Comparison of ENCODE assay signal across 31 cellular contexts in genomic region chr11:124751391-124751740, GRCh38. TPM values are rescaled to one million over a fixed set of nuclear protein-coding genes. Genes with fewer than 3 reads are reported as not detected.
DNase-seq lines count a peak whose midpoint lies in the region; ATAC-seq, FAIRE-seq and TF ChIP-seq lines count a peak whose summit lies in the region.
"Had no signal": no experiment of that assay in that cellular context is flagged by ENCODE, and none has a peak within 500 bp of the region (broad histone marks: within the 10 kb centered on the region; RNA-seq: fewer than 3 reads in every experiment).

No MANE protein-coding gene starts in this region.

- H3K27me3 ChIP-seq in H1 (replicated peaks in 1 of 4; ENCODE audit: control insufficient read depth in 3 of 4, extremely low read depth in 1 of 4, insufficient read depth in 3 of 4, low read length in 3 of 4) (peaks cover 88 to 99% (median 94%) of the 10 kb centered on the region in 4 experiments), left lung (peaks cover 5 to 40% of the 10 kb centered on the region in 2 donors), stomach (peaks cover 0 to 78% (median 11%) of the 10 kb centered on the region in 3 donors), WERI-Rb-1 (ENCODE audit: insufficient read depth, low read depth, severe bottlenecking) (no peaks in the 10 kb centered on the region)
- H3K27me3 ChIP-seq: body of pancreas, SJCRH30 had no signal

- no peak overlapping the region for H3K9ac ChIP-seq in H1 (replicated peaks in 1 of 4; ENCODE audit: extremely low read depth in 1 of 4, low read depth in 3 of 4, low read length in 3 of 4)

- ATAC-seq in left lung: no peak
- ATAC-seq: body of pancreas, GM12878, HCT116 had no signal

- H3K18ac ChIP-seq in H1 (ENCODE audit: extremely low read depth, low read length): peak overlapping the region; percentile 55; the same call in 1 of the 2 replicates

- POLR2A ChIA-PET in H1 (lab: Charles Lee; ENCODE audit: partially characterized antibody): interaction anchor here (0.7 to 2.5 kb wide), 3 partner anchors 10 to 79 kb away, joined by 3 to 11 read pairs (median 4); partner anchors contain the start of gene ESAM
- POLR2A ChIA-PET in activated CD4-positive, alpha-beta memory T cell treated with anti-CD3 and anti-CD28 coated beads, Interleukin-2, amount 10 ng/mL, durations not matched to agents 7 days and 5 days (lab: Charles Lee): interaction anchor here (1.6 kb wide), 1 partner anchor 11 kb away, joined by 4 read pairs; the partner anchor contains the start of gene ESAM

- no peak overlapping the region for H2AFZ ChIP-seq in H1 (ENCODE audit: low read length)

- no peak overlapping the region for H3K4ac ChIP-seq in H1 (replicated peaks; ENCODE audit: insufficient read length, low read depth, low read length)

- no peak overlapping the region for H3K56ac ChIP-seq in H1 (replicated peaks; ENCODE audit: insufficient read length, low read depth, low read length)

- H3K4me1 ChIP-seq in H1 (replicated peaks in 1 of 4; ENCODE audit: control insufficient read depth in 3 of 4, insufficient read depth in 4 of 4, low read length in 3 of 4) (peaks cover 0 to 29% (median 11%) of the 10 kb centered on the region in 4 experiments; a peak in 6 of 7 replicates), left lung (peaks cover 31 to 89% of the 10 kb centered on the region in 2 donors), stomach (peaks cover 11 to 66% (median 65%) of the 10 kb centered on the region in 4 donors)
- H3K4me1 ChIP-seq: SJCRH30 had no signal

- no peak overlapping the region for H2AK5ac ChIP-seq in H1 (ENCODE audit: low read depth, low read length)

- 12% methylated on average over 10 of the region's 11 CpGs; no CpG with 5 or more reads in 1 of the 2 experiments for WGBS in H1 (ENCODE audit: extremely low coverage in 1 of 2, insufficient coverage in 1 of 2, insufficient read length in 1 of 2, insufficient replicate concordance in 2 of 2, low coverage in 1 of 2, low lambda C conversion rate in 2 of 2, missing lambda C conversion rate in 1 of 2), 2 experiments
- 19 to 55% (median 34%) methylated on average over 8 to 11 of the region's 11 CpGs for WGBS in stomach, 5 donors

- H3K79me1 ChIP-seq in H1 (ENCODE audit: low read depth, low read length): no peaks in the 10 kb centered on the region

- peak overlapping the region in 1 of 4 experiments; percentile 62; a peak in 2 of 8 replicates for H3K4me3 ChIP-seq in H1 (ENCODE audit: extremely low read depth in 1 of 4, insufficient read depth in 2 of 4, low read depth in 3 of 4, low read length in 4 of 4)
- peak overlapping the region in 1 of 2 donors; percentile 27 for H3K4me3 ChIP-seq in left lung
- H3K4me3 ChIP-seq in stomach: peak overlapping the region; percentile 39 to 56 (median 48)
- no peak overlapping the region for H3K4me3 ChIP-seq in WERI-Rb-1 (ENCODE audit: low read depth, low read length)
- H3K4me3 ChIP-seq: body of pancreas, GM12878, lung, SJCRH30 had no signal

- no peaks in the 10 kb centered on the region for H3K36me3 ChIP-seq in H1 (ENCODE audit: control insufficient read depth in 2 of 4, insufficient read depth in 4 of 4, low read length in 3 of 4)
- peaks cover 0 to 11% of the 10 kb centered on the region in 2 donors for H3K36me3 ChIP-seq in left lung
- no peaks in the 10 kb centered on the region for H3K36me3 ChIP-seq in stomach
- H3K36me3 ChIP-seq in WERI-Rb-1: no peaks in the 10 kb centered on the region
- H3K36me3 ChIP-seq: SJCRH30 had no signal

- H3K36me3 Mint-ChIP-seq in activated CD4-positive, alpha-beta memory T cell treated with anti-CD3 and anti-CD28 coated beads, Interleukin-2, amount 10 ng/mL, durations not matched to agents 7 days and 5 days (ENCODE audit: low read depth): no peaks in the 10 kb centered on the region

- peaks cover 32% of the 10 kb centered on the region for H3K4me1 Mint-ChIP-seq in activated CD4-positive, alpha-beta memory T cell treated with anti-CD3 and anti-CD28 coated beads, Interleukin-2, amount 10 ng/mL, durations not matched to agents 7 days and 5 days

- no peaks in the 10 kb centered on the region for H3K79me2 ChIP-seq in H1 (ENCODE audit: control insufficient read depth in 1 of 2, insufficient read depth in 2 of 2, low read length in 2 of 2)

- H4K91ac ChIP-seq in H1 (replicated peaks; ENCODE audit: insufficient read length, low read length): no peak overlapping the region

- TF ChIP-seq EP300 in H1 (IDR thresholded peaks at IDR 0.05; ENCODE audit: borderline replicate concordance in 1 of 2, low read depth in 2 of 2, low read length in 2 of 2) (no peak), stomach (IDR thresholded peaks at IDR 0.05) (no peak)

- TF ChIP-seq CTCF in H1 (IDR thresholded peaks at IDR 0.05; ENCODE audit: control extremely low read depth in 1 of 3, insufficient read depth in 1 of 3, low read depth in 1 of 3, low read length in 3 of 3) (no peak), left lung (IDR thresholded peaks at IDR 0.05) (no peak), stomach (IDR thresholded peaks at IDR 0.05) (no peak), WERI-Rb-1 (IDR thresholded peaks at IDR 0.05; ENCODE audit: low read depth, low read length) (no peak)

- peaks cover 10% of the 10 kb centered on the region for H3K27me3 Mint-ChIP-seq in activated CD4-positive, alpha-beta memory T cell treated with anti-CD3 and anti-CD28 coated beads, Interleukin-2, amount 10 ng/mL, durations not matched to agents 7 days and 5 days
- H3K27me3 Mint-ChIP-seq: naive B cell had no signal

- intact Hi-C loops in left lung (cut with DNase I) (loop anchor here in 1 of 2 donors (10.0 kb wide), 1 partner anchor 77 kb away; the partner anchor contains the start of genes SIAE and SPA17), stomach (cut with DNase I; ENCODE audit: low total_unique reads) (no loop called here)

- no peak overlapping the region for H4K5ac ChIP-seq in H1 (ENCODE audit: insufficient read length, low read depth, low read length)

- peak; percentile 56 for DNase-seq in HT-29 (ENCODE audit: low spot score)
- peak in 1 of 2 experiments; percentile 56 for DNase-seq in H1 (ENCODE audit: low read depth in 1 of 2, low spot score in 2 of 2)
- DNase-seq in left lung: peak in 1 of 2 donors; percentile 75
- no peak for DNase-seq in stomach
- no peak for DNase-seq in WERI-Rb-1
- no peak for DNase-seq in superior temporal gyrus (ENCODE audit: extremely low spot score)
- no peak for DNase-seq in HTR-8/SVneo (ENCODE audit: insufficient read length, low spot score)
- DNase-seq in activated CD4-positive, alpha-beta memory T cell treated with anti-CD3 and anti-CD28 coated beads, Interleukin-2, amount 10 ng/mL, durations not matched to agents 7 days and 5 days: no peak
- DNase-seq: activated gamma-delta T cell treated with Interleukin-2 at 50 U/mL for 16 hours; body of pancreas; foreskin fibroblast; heart right ventricle; islet precursor cell; KG1; naive B cell; NCI-H146; NCI-H2171; NCI-H524 treated with DMSO at 0.1 percent for 48 hours; occipital lobe; SJCRH30; stimulated activated CD4-positive, alpha-beta T cell treated with anti-CD3 and anti-CD28 coated beads, Interleukin-12 subunit alpha, Interleukin-12 subunit beta, amount 100 ng/mL, for 4 hours; stimulated activated CD4-positive, alpha-beta T cell treated with anti-CD3 and anti-CD28 coated beads, Interleukin-4, amount 100 ng/mL, for 4 hours; stimulated activated naive CD4-positive, alpha-beta T cell treated with Interleukin-2 at 50 U/mL for 16 hours; T-helper 1 cell had no signal

- peaks cover 3% of the 10 kb centered on the region; the same call in 1 of the 2 replicates for H3K23me2 ChIP-seq in H1 (ENCODE audit: low read depth, low read length)

- no peak overlapping the region; the same call in 1 of the 2 replicates for H4K8ac ChIP-seq in H1 (ENCODE audit: extremely low read depth, insufficient read depth, low read length)

- peak overlapping the region; percentile 72; the same call in 1 of the 2 replicates for H2BK20ac ChIP-seq in H1 (ENCODE audit: low read length)

- H3K23ac ChIP-seq in H1 (ENCODE audit: insufficient read length): no peak overlapping the region

- no peak overlapping the region for H3K14ac ChIP-seq in H1 (ENCODE audit: insufficient read length)

- no peak for TF ChIP-seq RAD21 in H1 (IDR thresholded peaks at IDR 0.05 in 1 of 2, conservative IDR thresholded peaks at IDR 0.05 in 1 of 2; ENCODE audit: low read depth in 2 of 2, low read length in 2 of 2)

- H2BK12ac ChIP-seq in H1 (ENCODE audit: low read depth, low read length): peak overlapping the region; percentile 81; the same call in 1 of the 2 replicates

- TF ChIP-seq POLR2A in H1 (IDR thresholded peaks at IDR 0.05; ENCODE audit: control extremely low read depth in 1 of 2, low read depth in 2 of 2, low read length in 2 of 2) (no peak), stomach (IDR thresholded peaks at IDR 0.05) (no peak)

- H3K27ac Mint-ChIP-seq in activated CD4-positive, alpha-beta memory T cell treated with anti-CD3 and anti-CD28 coated beads, Interleukin-2, amount 10 ng/mL, durations not matched to agents 7 days and 5 days: no peak overlapping the region

- H3K9me3 ChIP-seq in H1 (ENCODE audit: insufficient read depth in 2 of 2, low read depth in 1 of 2, low read length in 1 of 2) (no peaks in the 10 kb centered on the region), left lung (no peaks in the 10 kb centered on the region), stomach (no peaks in the 10 kb centered on the region), WERI-Rb-1 (ENCODE audit: severe bottlenecking) (no peaks in the 10 kb centered on the region)
- H3K9me3 ChIP-seq: body of pancreas, heart right ventricle, SJCRH30 had no signal

- H2BK5ac ChIP-seq in H1 (ENCODE audit: low read depth, low read length): no peak overlapping the region

- H2BK120ac ChIP-seq in H1 (replicated peaks; ENCODE audit: low read depth, low read length): no peak overlapping the region

- peak overlapping the region; percentile 68 to 81 for H3K4me2 ChIP-seq in H1 (ENCODE audit: insufficient read depth in 1 of 2, low read depth in 2 of 2, low read length in 2 of 2)

- H3K27ac ChIP-seq in H1 (ENCODE audit: low read depth, low read length) (no peak overlapping the region), left lung (peak overlapping the region; percentile 53 to 75), stomach (peak overlapping the region; percentile 91 to 98 (median 97)), WERI-Rb-1 (no peak overlapping the region)
- H3K27ac ChIP-seq: body of pancreas, C4-2B, epithelial cell of prostate, SJCRH30 had no signal

- H2BK15ac ChIP-seq in H1 (ENCODE audit: low read length): peak overlapping the region; percentile 72; the same call in 1 of the 2 replicates

- no peak overlapping the region for H3K4me3 Mint-ChIP-seq in activated CD4-positive, alpha-beta memory T cell treated with anti-CD3 and anti-CD28 coated beads, Interleukin-2, amount 10 ng/mL, durations not matched to agents 7 days and 5 days

- FAIRE-seq in H1 (lab: Jason Lieb, UNC) (no peak), HTR-8/SVneo (lab: Jason Lieb, UNC) (no peak)
- FAIRE-seq: GM12878, RCC 7860, TTC549 had no signal

- CTCF ChIA-PET in H1 (lab: Charles Lee; ENCODE audit: partially characterized antibody): interaction anchor here (0.6 to 28.0 kb wide), 11 partner anchors 10 to 1584 kb away, joined by 3 to 382 read pairs (median 4); partner anchors contain the start of genes ESAM and NRGN
- CTCF ChIA-PET in activated CD4-positive, alpha-beta memory T cell treated with anti-CD3 and anti-CD28 coated beads, Interleukin-2, amount 10 ng/mL, durations not matched to agents 7 days and 5 days (lab: Charles Lee): interaction anchor here (1.6 kb wide), 1 partner anchor 11 kb away, joined by 3 read pairs; the partner anchor contains the start of gene NRGN

- peaks cover 6 to 19% of the 10 kb centered on the region in 2 experiments for H4K20me1 ChIP-seq in H1 (replicated peaks in 1 of 2; ENCODE audit: control insufficient read depth in 1 of 2, insufficient read depth in 2 of 2, low read length in 2 of 2)

- H3K9me3 Mint-ChIP-seq in activated CD4-positive, alpha-beta memory T cell treated with anti-CD3 and anti-CD28 coated beads, Interleukin-2, amount 10 ng/mL, durations not matched to agents 7 days and 5 days: no peaks in the 10 kb centered on the region
- H3K9me3 Mint-ChIP-seq: naive B cell had no signal

RNA-seq across cellular contexts. Expression of gene VSIG2, which starts 0.7 kb away (rescaled TPM):
- total RNA-seq in HT-29 (2014; rRNA removed; shearing (Covaris generic)): 137 and 149 TPM in 2 replicates
- not detected in 2 replicates for total RNA-seq in H1 (2021; fragmentation: NEBNext Ultra II Directional; extraction: Animal tissue kit (Norgen Biotek cat#: 25700))
- polyA plus RNA-seq in H1 (2011; rRNA removed) (0.18 and 0.35 TPM in 2 replicates), stomach (100 to 1,000 TPM; 178 to 219 (median 196) TPM)
- not detected for polyA plus RNA-seq in H1 (2011; cell fraction: cytosol; rRNA removed)
- not detected for polyA plus RNA-seq in H1 (2011; cell fraction: nucleus; rRNA removed)
- polyA plus RNA-seq in H1 (2012, experiment 1 of 2): 0.16 to 0.42 TPM (median 0.28 TPM) in 3 of 4 replicates, not detected in the other
- 0.16 TPM for polyA plus RNA-seq in H1 (2012, experiment 2 of 2)
- not detected for polyA plus RNA-seq in H1 (2013, experiment 1 of 2)
- not detected for polyA plus RNA-seq in H1 (2013, experiment 2 of 2)
- not detected in 2 replicates for polyA minus RNA-seq in H1 (2011; rRNA and poly(A)+ RNA removed)
- not detected for polyA minus RNA-seq in H1 (2011; cell fraction: cytosol; rRNA and poly(A)+ RNA removed)
- not detected for polyA minus RNA-seq in H1 (2011; cell fraction: nucleus; rRNA and poly(A)+ RNA removed)
- total RNA-seq in left lung (10 to 100 TPM; 16.0 to 35.6 TPM), stomach (100 to 1,000 TPM in 3 of 5 donors, 10 to 100 TPM in 2; 80.5 to 419 (median 147) TPM)
- under 1 TPM; 0.38 to 0.55 TPM for total RNA-seq in activated CD4-positive, alpha-beta memory T cell treated with anti-CD3 and anti-CD28 coated beads, Interleukin-2, amount 10 ng/mL, durations not matched to agents 7 days and 5 days
- total RNA-seq: occipital lobe, SJCRH30 had no signal

RNA-seq across cellular contexts. Expression of gene ESAM, which starts 10.7 kb away (rescaled TPM):
- total RNA-seq in HT-29 (2014; rRNA removed; shearing (Covaris generic)): 31.1 and 38.2 TPM in 2 replicates
- total RNA-seq in H1 (2021; fragmentation: NEBNext Ultra II Directional; extraction: Animal tissue kit (Norgen Biotek cat#: 25700)): 0.17 TPM in 1 of 2 replicates, not detected in the other
- 0.09 and 0.19 TPM in 2 replicates for polyA plus RNA-seq in H1 (2011; rRNA removed)
- polyA plus RNA-seq in H1 (2011; cell fraction: cytosol; rRNA removed): 0.21 TPM
- 0.91 TPM for polyA plus RNA-seq in H1 (2011; cell fraction: nucleus; rRNA removed)
- 0.10 to 0.31 TPM (median 0.22 TPM) in 4 replicates for polyA plus RNA-seq in H1 (2012, experiment 1 of 2)
- polyA plus RNA-seq in H1 (2012, experiment 2 of 2): 0.26 TPM
- 0.39 TPM for polyA plus RNA-seq in H1 (2013, experiment 1 of 2)
- polyA plus RNA-seq in H1 (2013, experiment 2 of 2): 0.26 TPM
- polyA minus RNA-seq in H1 (2011; rRNA and poly(A)+ RNA removed): 0.32 TPM in 1 of 2 replicates, not detected in the other
- polyA minus RNA-seq in H1 (2011; cell fraction: cytosol; rRNA and poly(A)+ RNA removed): not detected
- not detected for polyA minus RNA-seq in H1 (2011; cell fraction: nucleus; rRNA and poly(A)+ RNA removed)
- total RNA-seq in left lung: 100 to 1,000 TPM; 116 to 119 TPM
- 10 to 100 TPM in 1 of 5 donors, 1 to 10 TPM in 4; 4.1 to 11.3 (median 9.4) TPM for total RNA-seq in stomach
- polyA plus RNA-seq in stomach: 10 to 100 TPM in 2 of 3 donors, 1 to 10 TPM in 1; 8.1 to 19.6 (median 13.9) TPM
- total RNA-seq in activated CD4-positive, alpha-beta memory T cell treated with anti-CD3 and anti-CD28 coated beads, Interleukin-2, amount 10 ng/mL, durations not matched to agents 7 days and 5 days: 1 to 10 TPM; 1.0 to 1.6 TPM

RNA-seq across cellular contexts. Expression of gene NRGN, which starts 11.6 kb away (rescaled TPM):
- total RNA-seq in HT-29 (2014; rRNA removed; shearing (Covaris generic)): 9.9 and 12.4 TPM in 2 replicates
- total RNA-seq in H1 (2021; fragmentation: NEBNext Ultra II Directional; extraction: Animal tissue kit (Norgen Biotek cat#: 25700)): 0.60 and 0.75 TPM in 2 replicates
- polyA plus RNA-seq in H1 (2011; rRNA removed) (1.0 and 1.5 TPM in 2 replicates), stomach (1 to 10 TPM in 2 of 3 donors, not detected in 1; 3.1 to 5.5 TPM)
- polyA plus RNA-seq in H1 (2011; cell fraction: cytosol; rRNA removed): 0.54 TPM
- 1.7 TPM for polyA plus RNA-seq in H1 (2011; cell fraction: nucleus; rRNA removed)
- polyA plus RNA-seq in H1 (2012, experiment 1 of 2): 0.76 to 1.2 TPM (median 0.92 TPM) in 4 replicates
- polyA plus RNA-seq in H1 (2012, experiment 2 of 2): 0.89 TPM
- polyA plus RNA-seq in H1 (2013, experiment 1 of 2): 1.2 TPM
- 0.83 TPM for polyA plus RNA-seq in H1 (2013, experiment 2 of 2)
- polyA minus RNA-seq in H1 (2011; rRNA and poly(A)+ RNA removed): 0.38 TPM in 1 of 2 replicates, not detected in the other
- polyA minus RNA-seq in H1 (2011; cell fraction: cytosol; rRNA and poly(A)+ RNA removed): not detected
- polyA minus RNA-seq in H1 (2011; cell fraction: nucleus; rRNA and poly(A)+ RNA removed): not detected
- total RNA-seq in left lung (10 to 100 TPM; 50.5 to 62.1 TPM), stomach (under 1 TPM in 2 of 5 donors, not detected in 3; 0.37 to 0.87 TPM)
- 1 to 10 TPM; 7.3 to 8.4 TPM for total RNA-seq in activated CD4-positive, alpha-beta memory T cell treated with anti-CD3 and anti-CD28 coated beads, Interleukin-2, amount 10 ng/mL, durations not matched to agents 7 days and 5 days
- total RNA-seq: body of pancreas had no signal

RNA-seq across cellular contexts. Expression of gene MSANTD2, which starts 48.8 kb away (rescaled TPM):
- 24.2 and 27.5 TPM in 2 replicates for total RNA-seq in HT-29 (2014; rRNA removed; shearing (Covaris generic))
- total RNA-seq in H1 (2021; fragmentation: NEBNext Ultra II Directional; extraction: Animal tissue kit (Norgen Biotek cat#: 25700)): 15.9 and 17.3 TPM in 2 replicates
- 5.6 and 8.2 TPM in 2 replicates for polyA plus RNA-seq in H1 (2011; rRNA removed)
- 10.5 TPM for polyA plus RNA-seq in H1 (2011; cell fraction: cytosol; rRNA removed)
- 10.8 TPM for polyA plus RNA-seq in H1 (2011; cell fraction: nucleus; rRNA removed)
- 8.2 to 13.3 TPM (median 10.5 TPM) in 4 replicates for polyA plus RNA-seq in H1 (2012, experiment 1 of 2)
- 5.9 TPM for polyA plus RNA-seq in H1 (2012, experiment 2 of 2)
- polyA plus RNA-seq in H1 (2013, experiment 1 of 2): 13.3 TPM
- 12.5 TPM for polyA plus RNA-seq in H1 (2013, experiment 2 of 2)
- 4.2 and 4.6 TPM in 2 replicates for polyA minus RNA-seq in H1 (2011; rRNA and poly(A)+ RNA removed)
- polyA minus RNA-seq in H1 (2011; cell fraction: cytosol; rRNA and poly(A)+ RNA removed): 9.2 TPM
- 17.6 TPM for polyA minus RNA-seq in H1 (2011; cell fraction: nucleus; rRNA and poly(A)+ RNA removed)
- 10 to 100 TPM in 1 of 2 donors, 1 to 10 TPM in 1; 9.4 to 12.2 TPM for total RNA-seq in left lung
- total RNA-seq in stomach: 10 to 100 TPM in 3 of 5 donors, 1 to 10 TPM in 2; 3.2 to 40.2 (median 20.9) TPM
- polyA plus RNA-seq in stomach: 10 to 100 TPM in 1 of 3 donors, 1 to 10 TPM in 2; 2.8 to 11.3 (median 3.1) TPM
- 10 to 100 TPM in 1 of 2 experiments, 1 to 10 TPM in 1; 9.4 to 10.4 TPM for total RNA-seq in activated CD4-positive, alpha-beta memory T cell treated with anti-CD3 and anti-CD28 coated beads, Interleukin-2, amount 10 ng/mL, durations not matched to agents 7 days and 5 days

Comparison
In these comparisons a context has a peak if more than half of its experiments do, and no peak if none do; other contexts are left out.
1. H3K27ac ChIP-seq: peak in left lung (2 of 2) and stomach (5 of 5); none in H1 (single experiment) and WERI-Rb-1 (single experiment).
2. RNA of gene VSIG2, which starts 0.7 kb away (total RNA-seq): 137 to 149 TPM in HT-29, 80.5 to 419 TPM in stomach and 16.0 to 35.6 TPM in left lung; 0.38 to 0.55 TPM in activated CD4-positive, alpha-beta memory T cell treated with anti-CD3 and anti-CD28 coated beads, Interleukin-2, amount 10 ng/mL, durations not matched to agents 7 days and 5 days and not detected in H1; every median in the first group is over 10 times any median in the second.